In genomic region chr1:27550510-27551169, GRCh38 we compare ENCODE assay signal across 25 cellular contexts.
"Had no signal": no experiment of that assay in that cellular context is flagged by ENCODE, and none has a peak within 500 bp of the region (broad histone marks: within the 10 kb centered on the region; RNA-seq: fewer than 3 reads in every experiment).

No MANE protein-coding gene starts in this region.

- H3K9me3 Mint-ChIP-seq: activated B cell treated with CpG ODN at 0.5 μM for 24 hours; activated naive CD4-positive, alpha-beta T cell treated with anti-CD3 and anti-CD28 coated beads, Interleukin-2, amount 50 U/mL, for 24 hours; activated T-helper 2 cell treated with anti-CD3 and anti-CD28 coated beads, Interferon-gamma antibody, Interleukin-2, Interleukin-4, amounts not matched to agents 10 μg/mL and 5 μg/mL and 100 μg/mL, durations not matched to agents 14 hours and 24 hours and 36 hours; brain; mesothelial cell of epicardium; naive thymus-derived CD4-positive, alpha-beta T cell; T-helper 2 cell treated with Interferon-gamma antibody and Interleukin-4, amounts not matched to agents 5 μg/mL and 100 μg/mL, for 36 hours had no signal

- H3K27ac Mint-ChIP-seq: activated B cell treated with CpG ODN at 0.5 μM for 24 hours; activated CD4-positive, alpha-beta T cell treated with anti-CD3 and anti-CD28 coated beads for 36 hours; activated CD8-positive, alpha-beta memory T cell treated with anti-CD3 and anti-CD28 coated beads, Interleukin-2, amount 10 ng/mL, durations not matched to agents 7 days and 5 days; activated CD8-positive, alpha-beta T cell treated with anti-CD3 and anti-CD28 coated beads, Interleukin-2, amount 10 ng/mL, durations not matched to agents 7 days and 5 days; activated naive CD4-positive, alpha-beta T cell treated with anti-CD3 and anti-CD28 coated beads, Interleukin-2, amount 50 U/mL, for 24 hours; activated T-helper 2 cell treated with anti-CD3 and anti-CD28 coated beads, Interferon-gamma antibody, Interleukin-2, Interleukin-4, amounts not matched to agents 10 μg/mL and 5 μg/mL and 100 μg/mL, durations not matched to agents 14 hours and 24 hours and 36 hours; brain; mesothelial cell of epicardium; naive thymus-derived CD4-positive, alpha-beta T cell; T-helper 2 cell treated with Interferon-gamma antibody and Interleukin-4, amounts not matched to agents 5 μg/mL and 100 μg/mL, for 36 hours had no signal

- H3K4me3 ChIP-seq: coronary artery, dorsolateral prefrontal cortex, heart right ventricle, pancreas, prostate gland, thoracic aorta, upper lobe of left lung had no signal

- H3K4me3 Mint-ChIP-seq: activated B cell treated with CpG ODN at 0.5 μM for 24 hours; activated CD4-positive, alpha-beta T cell treated with anti-CD3 and anti-CD28 coated beads for 36 hours; activated CD8-positive, alpha-beta memory T cell treated with anti-CD3 and anti-CD28 coated beads, Interleukin-2, amount 10 ng/mL, durations not matched to agents 7 days and 5 days; activated CD8-positive, alpha-beta T cell treated with anti-CD3 and anti-CD28 coated beads, Interleukin-2, amount 10 ng/mL, durations not matched to agents 7 days and 5 days; activated naive CD4-positive, alpha-beta T cell treated with anti-CD3 and anti-CD28 coated beads, Interleukin-2, amount 50 U/mL, for 24 hours; brain; mesothelial cell of epicardium; naive thymus-derived CD4-positive, alpha-beta T cell; T-helper 2 cell treated with Interferon-gamma antibody and Interleukin-4, amounts not matched to agents 5 μg/mL and 100 μg/mL, for 36 hours had no signal

- H3K27ac ChIP-seq: pancreas, prostate gland, thoracic aorta, upper lobe of left lung had no signal

- H3K9me3 ChIP-seq: heart right ventricle, pancreas, prostate gland, thoracic aorta, upper lobe of left lung had no signal

- DNase-seq: activated B cell treated with CpG ODN at 0.5 μM for 24 hours; activated CD4-positive, alpha-beta T cell treated with anti-CD3 and anti-CD28 coated beads for 36 hours; activated CD8-positive, alpha-beta memory T cell treated with anti-CD3 and anti-CD28 coated beads, Interleukin-2, amount 10 ng/mL, durations not matched to agents 7 days and 5 days; activated CD8-positive, alpha-beta T cell treated with anti-CD3 and anti-CD28 coated beads, Interleukin-2, amount 10 ng/mL, durations not matched to agents 7 days and 5 days; activated T-cell treated with anti-CD3 and anti-CD28 coated beads, Interleukin-2, amount 50 U/mL, for 48 hours; aorta; dorsolateral prefrontal cortex; effector memory CD4-positive, alpha-beta T cell; foreskin fibroblast; heart right ventricle; mammary epithelial cell; naive thymus-derived CD4-positive, alpha-beta T cell; nucleus accumbens; stimulated activated naive CD4-positive, alpha-beta T cell; T-helper 1 cell had no signal

- H3K36me3 Mint-ChIP-seq: activated CD8-positive, alpha-beta memory T cell treated with anti-CD3 and anti-CD28 coated beads, Interleukin-2, amount 10 ng/mL, durations not matched to agents 7 days and 5 days; activated naive CD4-positive, alpha-beta T cell treated with anti-CD3 and anti-CD28 coated beads, Interleukin-2, amount 50 U/mL, for 24 hours had no signal

- H3K4me1 ChIP-seq: pancreas had no signal

- ATAC-seq: activated CD4-positive, alpha-beta T cell treated with anti-CD3 and anti-CD28 coated beads for 36 hours; activated CD8-positive, alpha-beta memory T cell treated with anti-CD3 and anti-CD28 coated beads, Interleukin-2, amount 10 ng/mL, durations not matched to agents 7 days and 5 days; activated CD8-positive, alpha-beta T cell treated with anti-CD3 and anti-CD28 coated beads, Interleukin-2, amount 10 ng/mL, durations not matched to agents 7 days and 5 days; heart right ventricle; naive thymus-derived CD4-positive, alpha-beta T cell had no signal

- H3K27me3 ChIP-seq: dorsolateral prefrontal cortex, heart right ventricle, pancreas, upper lobe of left lung had no signal

- H3K4me1 Mint-ChIP-seq: mesothelial cell of epicardium had no signal

- H3K27me3 Mint-ChIP-seq: activated B cell treated with CpG ODN at 0.5 μM for 24 hours; activated CD4-positive, alpha-beta T cell treated with anti-CD3 and anti-CD28 coated beads for 36 hours; activated CD8-positive, alpha-beta memory T cell treated with anti-CD3 and anti-CD28 coated beads, Interleukin-2, amount 10 ng/mL, durations not matched to agents 7 days and 5 days; activated naive CD4-positive, alpha-beta T cell treated with anti-CD3 and anti-CD28 coated beads, Interleukin-2, amount 50 U/mL, for 24 hours; naive thymus-derived CD4-positive, alpha-beta T cell had no signal
